ENCODE assay signal across 28 cellular contexts in the genomic region with DNA sequence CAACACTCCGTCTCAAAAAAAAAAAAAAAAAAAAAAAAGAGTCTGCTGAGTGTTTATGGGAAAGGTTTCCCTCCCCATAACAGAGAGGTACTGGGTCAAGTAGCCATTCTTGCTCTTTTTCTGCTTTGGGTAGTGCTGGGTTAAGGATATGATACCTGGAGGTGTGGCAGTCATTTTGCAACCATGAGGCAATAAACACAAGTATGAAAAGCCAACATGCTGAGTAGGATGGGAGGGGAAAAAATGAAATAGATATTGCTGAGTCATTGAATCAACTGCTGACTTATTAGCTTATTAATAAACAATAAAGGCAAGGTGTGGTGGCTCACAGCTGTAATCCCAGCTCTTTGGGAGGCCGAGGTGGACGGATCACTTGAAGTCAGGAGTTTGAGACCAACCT. TPM values are rescaled to one million over a fixed set of nuclear protein-coding genes. Genes with fewer than 3 reads are reported as not detected.
DNase-seq lines count a peak whose midpoint lies in the region; TF ChIP-seq lines count a peak whose summit lies in the region.
"Had no signal": no experiment of that assay in that cellular context is flagged by ENCODE, and none has a peak within 500 bp of the region (broad histone marks: within the 10 kb centered on the region; RNA-seq: fewer than 3 reads in every experiment).

No MANE protein-coding gene starts in this region.

- H3K36me3 Mint-ChIP-seq in activated CD4-positive, alpha-beta memory T cell treated with anti-CD3 and anti-CD28 coated beads, Interleukin-2, amount 10 ng/mL, durations not matched to agents 7 days and 5 days (ENCODE audit: low read depth) = peaks cover 25% of the 10 kb centered on the region

- POLR2A ChIA-PET in activated CD4-positive, alpha-beta memory T cell treated with anti-CD3 and anti-CD28 coated beads, Interleukin-2, amount 10 ng/mL, durations not matched to agents 7 days and 5 days (lab: Charles Lee) = interaction anchor here (0.8 to 6.3 kb wide), 7 partner anchors 11 to 77 kb away, joined by 3 to 105 read pairs (median 3); partner anchors contain the start of genes PABPC1L and YWHAB

- 89 to 91% (median 91%) methylated on average over 3 of the region's 3 CpGs for WGBS in ovary, 3 donors

- H3K4me1 ChIP-seq in ovary (ENCODE audit: insufficient read depth) = peaks cover 13% of the 10 kb centered on the region

- H3K27ac ChIP-seq in ovary = no peak overlapping the region
- H3K27ac ChIP-seq: 22Rv1, adrenal gland, esophagus squamous epithelium, gastroesophageal sphincter, stomach, tibial nerve had no signal

- H3K4me1 Mint-ChIP-seq in activated CD4-positive, alpha-beta memory T cell treated with anti-CD3 and anti-CD28 coated beads, Interleukin-2, amount 10 ng/mL, durations not matched to agents 7 days and 5 days = peaks cover 73% of the 10 kb centered on the region

- peak; percentile 27 for DNase-seq in DMS53 (lab: John Stamatoyannopoulos, UW)
- no peak for DNase-seq in DMS53 treated with DMSO at 0.1 percent for 48 hours (lab: John Stamatoyannopoulos, UW; ENCODE audit: unreplicated experiment)
- DNase-seq in CD1c-positive myeloid dendritic cell (ENCODE audit: extremely low spot score) = peak; percentile 31
- no peak for DNase-seq in activated CD4-positive, alpha-beta memory T cell treated with anti-CD3 and anti-CD28 coated beads, Interleukin-2, amount 10 ng/mL, durations not matched to agents 7 days and 5 days
- peak; percentile 37 to 58 for DNase-seq in erythroblast (lab: John Stamatoyannopoulos, UW)
- DNase-seq in pons (ENCODE audit: low spot score) = no peak
- no peak for DNase-seq in ovary
- DNase-seq in NCI-H446 (lab: John Stamatoyannopoulos, UW) = no peak
- DNase-seq: CD8-positive, alpha-beta T cell; DMS153; effector CD8-positive, alpha-beta T cell; esophagus squamous epithelium; GDM1; hippocampal formation; immature natural killer cell; Kasumi-1; naive B cell; NCI-H1694; NCI-H2171; NCI-H524; NK-92 treated with Interleukin-12 subunit alpha and Interleukin-12 subunit beta, amount 100 ng/mL, for 24 hours; posterior cingulate gyrus; stomach had no signal

- no peak for TF ChIP-seq CTCF in ovary (IDR thresholded peaks at IDR 0.05)

- no peak overlapping the region for H3K4me3 ChIP-seq in ovary
- H3K4me3 ChIP-seq: adrenal gland, esophagus squamous epithelium, gastroesophageal sphincter, stomach, tibial nerve had no signal

- no peaks in the 10 kb centered on the region for H3K9me3 Mint-ChIP-seq in activated CD4-positive, alpha-beta memory T cell treated with anti-CD3 and anti-CD28 coated beads, Interleukin-2, amount 10 ng/mL, durations not matched to agents 7 days and 5 days
- H3K9me3 Mint-ChIP-seq: activated T-helper 2 cell treated with anti-CD3 and anti-CD28 coated beads, Interferon-gamma antibody, Interleukin-2, Interleukin-4, amounts not matched to agents 10 μg/mL and 5 μg/mL and 100 μg/mL, durations not matched to agents 14 hours and 24 hours and 36 hours; CD8-positive, alpha-beta T cell; immature natural killer cell; naive B cell had no signal

- no peak for TF ChIP-seq POLR2A in erythroblast (IDR thresholded peaks at IDR 0.05; ENCODE audit: low read length)
- TF ChIP-seq POLR2A in ovary (IDR thresholded peaks at IDR 0.05) = no peak

- H3K27me3 Mint-ChIP-seq in activated CD4-positive, alpha-beta memory T cell treated with anti-CD3 and anti-CD28 coated beads, Interleukin-2, amount 10 ng/mL, durations not matched to agents 7 days and 5 days = no peaks in the 10 kb centered on the region
- H3K27me3 Mint-ChIP-seq: naive B cell had no signal

- intact Hi-C loops in ovary (cut with DNase I) = loop anchor here in 2 of 4 donors (10.0 kb wide), 2 partner anchors 208 to 218 kb away; partner anchors contain the start of gene KCNK15 (in 1 of the 2)

- H3K36me3 ChIP-seq in ovary = no peaks in the 10 kb centered on the region
- H3K36me3 ChIP-seq: adrenal gland, esophagus squamous epithelium, gastroesophageal sphincter, tibial nerve had no signal

- H3K27ac Mint-ChIP-seq in activated CD4-positive, alpha-beta memory T cell treated with anti-CD3 and anti-CD28 coated beads, Interleukin-2, amount 10 ng/mL, durations not matched to agents 7 days and 5 days = peak overlapping the region; percentile 31
- H3K27ac Mint-ChIP-seq: CD8-positive, alpha-beta T cell had no signal

- CTCF ChIA-PET in activated CD4-positive, alpha-beta memory T cell treated with anti-CD3 and anti-CD28 coated beads, Interleukin-2, amount 10 ng/mL, durations not matched to agents 7 days and 5 days (lab: Charles Lee) = interaction anchor here (0.7 to 1.6 kb wide), 3 partner anchors 16 to 113 kb away, joined by 3 to 7 read pairs (median 3); no protein-coding TSS in a partner anchor

- no peaks in the 10 kb centered on the region for H3K9me3 ChIP-seq in ovary
- H3K9me3 ChIP-seq: adrenal gland, esophagus squamous epithelium, gastroesophageal sphincter, stomach, tibial nerve had no signal

- no peak for TF ChIP-seq EP300 in ovary (IDR thresholded peaks at IDR 0.05)

- H3K27me3 ChIP-seq in ovary = no peaks in the 10 kb centered on the region
- H3K27me3 ChIP-seq: adrenal gland, esophagus squamous epithelium, gastroesophageal sphincter, stomach, tibial nerve had no signal

- H3K4me3 Mint-ChIP-seq in activated CD4-positive, alpha-beta memory T cell treated with anti-CD3 and anti-CD28 coated beads, Interleukin-2, amount 10 ng/mL, durations not matched to agents 7 days and 5 days = no peak overlapping the region
- H3K4me3 Mint-ChIP-seq: CD8-positive, alpha-beta T cell had no signal

RNA-seq across cellular contexts. Expression of gene TOMM34, which starts 2.3 kb away (rescaled TPM):
- 10 to 100 TPM; 16.0 to 16.4 TPM for total RNA-seq in activated CD4-positive, alpha-beta memory T cell treated with anti-CD3 and anti-CD28 coated beads, Interleukin-2, amount 10 ng/mL, durations not matched to agents 7 days and 5 days
- total RNA-seq in ovary = 10 to 100 TPM; 12.3 to 39.8 (median 26.2) TPM
- polyA plus RNA-seq in ovary = 10 to 100 TPM; 20.1 to 60.7 TPM

RNA-seq across cellular contexts. Expression of gene STK4, which starts 3.8 kb away (rescaled TPM):
- 100 to 1,000 TPM; 204 to 213 TPM for total RNA-seq in activated CD4-positive, alpha-beta memory T cell treated with anti-CD3 and anti-CD28 coated beads, Interleukin-2, amount 10 ng/mL, durations not matched to agents 7 days and 5 days
- total RNA-seq in ovary = 10 to 100 TPM; 17.3 to 27.5 (median 19.6) TPM
- polyA plus RNA-seq in ovary = 10 to 100 TPM in 1 of 2 donors, 1 to 10 TPM in 1; 8.3 to 25.9 TPM

RNA-seq across cellular contexts. Expression of gene PABPC1L, which starts 52.6 kb away (rescaled TPM):
- total RNA-seq in activated CD4-positive, alpha-beta memory T cell treated with anti-CD3 and anti-CD28 coated beads, Interleukin-2, amount 10 ng/mL, durations not matched to agents 7 days and 5 days = 10 to 100 TPM; 57.9 to 58.9 TPM
- 10 to 100 TPM; 17.9 to 34.9 (median 22.9) TPM for total RNA-seq in ovary
- 10 to 100 TPM; 13.3 to 19.0 TPM for polyA plus RNA-seq in ovary

Comparison
In these comparisons a context has a peak if more than half of its experiments do, and no peak if none do; other contexts are left out.
1. DNase-seq: peak in DMS53 (single experiment), CD1c-positive myeloid dendritic cell (single experiment) and erythroblast (2 of 2); none in DMS53 treated with DMSO at 0.1 percent for 48 hours (single experiment), activated CD4-positive, alpha-beta memory T cell treated with anti-CD3 and anti-CD28 coated beads, Interleukin-2, amount 10 ng/mL, durations not matched to agents 7 days and 5 days (single experiment), pons (single experiment), ovary (0 of 5) and NCI-H446 (0 of 2).
2. RNA of gene STK4, which starts 3.8 kb away (total RNA-seq): 204 to 213 TPM in activated CD4-positive, alpha-beta memory T cell treated with anti-CD3 and anti-CD28 coated beads, Interleukin-2, amount 10 ng/mL, durations not matched to agents 7 days and 5 days; 17.3 to 27.5 TPM in ovary; every median in the first group is over 4 times any median in the second.